In genomic region chr20:44288252-44288651, GRCh38 we compare ENCODE assay signal across 1 cellular context.
TF ChIP-seq lines count a peak whose summit lies in the region.

No MANE protein-coding gene starts in this region.

TF ChIP-seq in HepG2, 621 proteins besides CTCF, POLR2A, EP300 and RAD21 (continued from another document):
- TF ChIP-seq, protein P1, sequence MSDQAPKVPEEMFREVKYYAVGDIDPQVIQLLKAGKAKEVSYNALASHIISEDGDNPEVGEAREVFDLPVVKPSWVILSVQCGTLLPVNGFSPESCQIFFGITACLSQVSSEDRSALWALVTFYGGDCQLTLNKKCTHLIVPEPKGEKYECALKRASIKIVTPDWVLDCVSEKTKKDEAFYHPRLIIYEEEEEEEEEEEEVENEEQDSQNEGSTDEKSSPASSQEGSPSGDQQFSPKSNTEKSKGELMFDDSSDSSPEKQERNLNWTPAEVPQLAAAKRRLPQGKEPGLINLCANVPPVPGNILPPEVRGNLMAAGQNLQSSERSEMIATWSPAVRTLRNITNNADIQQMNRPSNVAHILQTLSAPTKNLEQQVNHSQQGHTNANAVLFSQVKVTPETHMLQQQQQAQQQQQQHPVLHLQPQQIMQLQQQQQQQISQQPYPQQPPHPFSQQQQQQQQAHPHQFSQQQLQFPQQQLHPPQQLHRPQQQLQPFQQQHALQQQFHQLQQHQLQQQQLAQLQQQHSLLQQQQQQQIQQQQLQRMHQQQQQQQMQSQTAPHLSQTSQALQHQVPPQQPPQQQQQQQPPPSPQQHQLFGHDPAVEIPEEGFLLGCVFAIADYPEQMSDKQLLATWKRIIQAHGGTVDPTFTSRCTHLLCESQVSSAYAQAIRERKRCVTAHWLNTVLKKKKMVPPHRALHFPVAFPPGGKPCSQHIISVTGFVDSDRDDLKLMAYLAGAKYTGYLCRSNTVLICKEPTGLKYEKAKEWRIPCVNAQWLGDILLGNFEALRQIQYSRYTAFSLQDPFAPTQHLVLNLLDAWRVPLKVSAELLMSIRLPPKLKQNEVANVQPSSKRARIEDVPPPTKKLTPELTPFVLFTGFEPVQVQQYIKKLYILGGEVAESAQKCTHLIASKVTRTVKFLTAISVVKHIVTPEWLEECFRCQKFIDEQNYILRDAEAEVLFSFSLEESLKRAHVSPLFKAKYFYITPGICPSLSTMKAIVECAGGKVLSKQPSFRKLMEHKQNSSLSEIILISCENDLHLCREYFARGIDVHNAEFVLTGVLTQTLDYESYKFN (CRISPR knock-in tag; conservative IDR thresholded peaks at IDR 0.05): no peak
- TF ChIP-seq ZSCAN20 (CRISPR knock-in tag; IDR thresholded peaks at IDR 0.05; ENCODE audit: borderline replicate concordance) (no peak), NR2F1 (CRISPR knock-in tag; IDR thresholded peaks at IDR 0.05) (peak; percentile 48 to 83), ZMYM3 (CRISPR knock-in tag; IDR thresholded peaks at IDR 0.05) (no peak), ZFYVE20 (CRISPR knock-in tag; IDR thresholded peaks at IDR 0.05; ENCODE audit: borderline replicate concordance, low read depth) (no peak), ZNF329 (CRISPR knock-in tag; IDR thresholded peaks at IDR 0.05; ENCODE audit: low read depth) (no peak), RCOR2 (CRISPR knock-in tag; IDR thresholded peaks at IDR 0.05) (no peak), RXRB (CRISPR knock-in tag; IDR thresholded peaks at IDR 0.05; ENCODE audit: borderline replicate concordance) (peak; percentile 73)
